ENCODE assay signal across 15 cellular contexts in genomic region chr13:113413178-113413897, GRCh38. TPM values are rescaled to one million over a fixed set of nuclear protein-coding genes. Genes with fewer than 3 reads are reported as not detected.
DNase-seq lines count a peak whose midpoint lies in the region; ATAC-seq and TF ChIP-seq lines count a peak whose summit lies in the region.
"Had no signal": no experiment of that assay in that cellular context is flagged by ENCODE, and none has a peak within 500 bp of the region (broad histone marks: within the 10 kb centered on the region; RNA-seq: fewer than 3 reads in every experiment).

No MANE protein-coding gene starts in this region.

- H3K27me3 Mint-ChIP-seq in WTC11 (ENCODE audit: low read depth): no peaks in the 10 kb centered on the region

- no peaks in the 10 kb centered on the region for H3K4me1 Mint-ChIP-seq in WTC11
- H3K4me1 Mint-ChIP-seq: activated CD4-positive, alpha-beta T cell treated with anti-CD3 and anti-CD28 coated beads for 36 hours; central memory CD8-positive, alpha-beta T cell had no signal

- intact Hi-C loops in left ventricle myocardium superior (cut with micrococcal nuclease): no loop called here
- intact Hi-C loops in dorsolateral prefrontal cortex (cut with DNase I): no loop called here

- TF ChIP-seq CTCF in WTC11 (IDR thresholded peaks at IDR 0.05): no peak
- TF ChIP-seq CTCF in dorsolateral prefrontal cortex (IDR thresholded peaks at IDR 0.05 in 54 of 56, conservative IDR thresholded peaks at IDR 0.05 in 2 of 56; ENCODE audit: low read depth in 1 of 56, partially characterized antibody in 56 of 56): no peak

- CTCF ChIA-PET in WTC11 (lab: Charles Lee): interaction anchor here (1.3 to 1.6 kb wide), 2 partner anchors 38 to 149 kb away, joined by 3 to 4 read pairs; no protein-coding TSS in a partner anchor

- H3K36me3 ChIP-seq in BLaER1: peaks cover 19% of the 10 kb centered on the region
- no peaks in the 10 kb centered on the region for H3K36me3 ChIP-seq in rectal smooth muscle tissue (ENCODE audit: control insufficient read depth, insufficient read depth, low read length)

- H3K36me3 Mint-ChIP-seq in WTC11: no peaks in the 10 kb centered on the region
- H3K36me3 Mint-ChIP-seq: activated naive CD4-positive, alpha-beta T cell treated with anti-CD3 and anti-CD28 coated beads, Interleukin-2, amount 50 U/mL, for 72 hours had no signal

- peaks cover 18% of the 10 kb centered on the region for H3K9me3 ChIP-seq in BLaER1

- H3K9ac ChIP-seq in BLaER1: peak overlapping the region; percentile 73
- no peak overlapping the region for H3K9ac ChIP-seq in rectal smooth muscle tissue (ENCODE audit: low read length)

- H3K4me3 Mint-ChIP-seq in WTC11: no peak overlapping the region
- H3K4me3 Mint-ChIP-seq: activated CD4-positive, alpha-beta T cell treated with anti-CD3 and anti-CD28 coated beads for 36 hours; central memory CD8-positive, alpha-beta T cell had no signal

- H4K20me1 ChIP-seq in BLaER1: peaks cover 10% of the 10 kb centered on the region; the same call in 1 of the 2 replicates

- POLR2A ChIA-PET in WTC11 (lab: Charles Lee): interaction anchor here (0.5 kb wide), 1 partner anchor 38 kb away, joined by 4 read pairs; no protein-coding TSS in a partner anchor

- H3K4me3 ChIP-seq in BLaER1: no peak overlapping the region
- no peak overlapping the region for H3K4me3 ChIP-seq in rectal smooth muscle tissue (ENCODE audit: low read length)
- no peak overlapping the region for H3K4me3 ChIP-seq in dorsolateral prefrontal cortex

- DNase-seq in WTC11 (ENCODE audit: low spot score) (no peak), left ventricle myocardium superior (peak; percentile 61), dorsolateral prefrontal cortex (no peak)
- DNase-seq: activated CD4-positive, alpha-beta T cell treated with anti-CD3 and anti-CD28 coated beads for 36 hours; NCI-H1048; RPMI8226; stimulated activated CD4-positive, alpha-beta T cell treated with anti-CD3 and anti-CD28 coated beads, Interleukin-2, amount 100 ng/mL, for 24 hours; T-helper 2 cell had no signal

- H3K27me3 ChIP-seq in BLaER1 (peaks cover 31% of the 10 kb centered on the region), rectal smooth muscle tissue (ENCODE audit: control insufficient read depth, insufficient read depth, low read length) (no peaks in the 10 kb centered on the region), dorsolateral prefrontal cortex (no peaks in the 10 kb centered on the region)

- ATAC-seq in WTC11: no peak
- peak; percentile 60 for ATAC-seq in left ventricle myocardium superior
- no peak for ATAC-seq in GM19452 (IDR thresholded peaks at IDR 0.05; ENCODE audit: unreplicated experiment)
- ATAC-seq in GM19455 (IDR thresholded peaks at IDR 0.05; ENCODE audit: unreplicated experiment): no peak
- no peak for ATAC-seq in HG02588 (IDR thresholded peaks at IDR 0.05; ENCODE audit: unreplicated experiment)
- ATAC-seq: activated CD4-positive, alpha-beta T cell treated with anti-CD3 and anti-CD28 coated beads for 36 hours; activated naive CD4-positive, alpha-beta T cell treated with anti-CD3 and anti-CD28 coated beads, Interleukin-2, amount 50 U/mL, for 72 hours had no signal

- H3K4me1 ChIP-seq in BLaER1 (peaks cover 96% of the 10 kb centered on the region), rectal smooth muscle tissue (ENCODE audit: control insufficient read depth, insufficient read depth, low read length) (peaks cover 8% of the 10 kb centered on the region)

- H3K9me3 Mint-ChIP-seq in WTC11: no peaks in the 10 kb centered on the region
- H3K9me3 Mint-ChIP-seq: activated naive CD4-positive, alpha-beta T cell treated with anti-CD3 and anti-CD28 coated beads, Interleukin-2, amount 50 U/mL, for 72 hours; central memory CD8-positive, alpha-beta T cell had no signal

- peak overlapping the region; percentile 89 for H3K4me2 ChIP-seq in BLaER1

- H3K27ac ChIP-seq in BLaER1 (peak overlapping the region; percentile 87), rectal smooth muscle tissue (ENCODE audit: low read depth, low read length) (peak overlapping the region; percentile 80), dorsolateral prefrontal cortex (no peak overlapping the region)

- peak overlapping the region; percentile 42; the same call in 1 of the 2 replicates for H3K27ac Mint-ChIP-seq in WTC11
- H3K27ac Mint-ChIP-seq: activated CD4-positive, alpha-beta T cell treated with anti-CD3 and anti-CD28 coated beads for 36 hours; activated naive CD4-positive, alpha-beta T cell treated with anti-CD3 and anti-CD28 coated beads, Interleukin-2, amount 50 U/mL, for 72 hours had no signal

TF ChIP-seq in WTC11, 78 proteins besides CTCF, POLR2A, EP300 and RAD21 (continues in another document):
- TF ChIP-seq ARID4B (CRISPR knock-in tag; IDR thresholded peaks at IDR 0.05; ENCODE audit: borderline replicate concordance) (no peak), E2F4 (CRISPR knock-in tag; IDR thresholded peaks at IDR 0.05; ENCODE audit: borderline replicate concordance, low read depth) (no peak), ZNF671 (CRISPR knock-in tag; IDR thresholded peaks at IDR 0.05) (no peak), TEAD1 (CRISPR knock-in tag; IDR thresholded peaks at IDR 0.05) (no peak), ATF1 (CRISPR knock-in tag; IDR thresholded peaks at IDR 0.05) (no peak), ZNF317 (CRISPR knock-in tag; IDR thresholded peaks at IDR 0.05; ENCODE audit: borderline replicate concordance, low read depth) (no peak), E2F1 (CRISPR knock-in tag; IDR thresholded peaks at IDR 0.05) (no peak), JUN (CRISPR knock-in tag; IDR thresholded peaks at IDR 0.05) (no peak), TEAD4 (CRISPR knock-in tag; IDR thresholded peaks at IDR 0.05) (no peak), ZNF138 (CRISPR knock-in tag; conservative IDR thresholded peaks at IDR 0.05) (no peak), SMAD4 (CRISPR knock-in tag; IDR thresholded peaks at IDR 0.05) (no peak), TCF7 (CRISPR knock-in tag; IDR thresholded peaks at IDR 0.05; ENCODE audit: low read depth) (no peak), ESRRA (CRISPR knock-in tag; IDR thresholded peaks at IDR 0.05; ENCODE audit: borderline replicate concordance) (no peak), USF1 (CRISPR knock-in tag; IDR thresholded peaks at IDR 0.05) (no peak)

RNA-seq across cellular contexts. Expression of gene ADPRHL1, which starts 40.0 kb away (rescaled TPM):
- total RNA-seq in WTC11 (2021): 1.0 to 1.5 TPM (median 1.4 TPM) in 3 replicates
- total RNA-seq in left ventricle myocardium superior: 442 TPM
- total RNA-seq in dorsolateral prefrontal cortex: 10 to 100 TPM in 115 of 120 experiments, 1 to 10 TPM in 5; 5.4 to 26.4 (median 17.8) TPM

RNA-seq across cellular contexts. Expression of gene GRTP1, which starts 49.4 kb away (rescaled TPM):
- total RNA-seq in WTC11 (2021): 59.0 to 62.0 TPM (median 60.0 TPM) in 3 replicates
- 0.94 TPM for total RNA-seq in left ventricle myocardium superior
- total RNA-seq in dorsolateral prefrontal cortex: 1 to 10 TPM in 112 of 120 experiments, under 1 TPM in 8; 0.53 to 5.9 (median 2.2) TPM

Comparison
In these comparisons a context has a peak if more than half of its experiments do, and no peak if none do; other contexts are left out.
1. H3K27ac ChIP-seq: peak in BLaER1 (single experiment) and rectal smooth muscle tissue (single experiment); none in dorsolateral prefrontal cortex (0 of 59).
2. RNA of gene ADPRHL1, which starts 40.0 kb away (total RNA-seq): 442 TPM in left ventricle myocardium superior (single experiment); 5.4 to 26.4 TPM in dorsolateral prefrontal cortex and 1.0 to 1.5 TPM in WTC11; every median in the first group is over 10 times any median in the second.